28 cellular contexts compared by ENCODE assay signal in genomic region chr5:58677650-58678049, GRCh38.
"Had no signal": no experiment of that assay in that cellular context is flagged by ENCODE, and none has a peak within 500 bp of the region (broad histone marks: within the 10 kb centered on the region; RNA-seq: fewer than 3 reads in every experiment).

No MANE protein-coding gene starts in this region.

- H3K27ac Mint-ChIP-seq: natural killer cell; nephron; neural progenitor cell; progenitor cell of endocrine pancreas; stimulated activated effector memory CD8-positive, alpha-beta T cell treated with anti-CD3 and anti-CD28 coated beads, Interleukin-12 subunit alpha, Interleukin-12 subunit beta, amount 100 ng/mL, for 72 hours; stimulated activated naive B cell treated with anti-CD40 and anti-IgM and Interleukin-4, amounts not matched to agents 10 μg/mL and 1 μg/mL and 100 μg/mL, for 72 hours; stimulated activated naive CD8-positive, alpha-beta T cell treated with anti-CD3 and anti-CD28 coated beads, Interleukin-15, Interleukin-2, amounts not matched to agents 100 ng/mL and 50 ng/mL, for 24 hours had no signal

- H3K36me3 ChIP-seq: neural progenitor cell, ovary, right lobe of liver, sigmoid colon, stomach, thoracic aorta, thyroid gland, tibial nerve, upper lobe of right lung, uterus had no signal

- H3K9me3 Mint-ChIP-seq: nephron; neural progenitor cell; stimulated activated effector memory CD8-positive, alpha-beta T cell treated with anti-CD3 and anti-CD28 coated beads, Interleukin-12 subunit alpha, Interleukin-12 subunit beta, amount 100 ng/mL, for 72 hours; stimulated activated naive B cell treated with anti-CD40 and anti-IgM and Interleukin-4, amounts not matched to agents 10 μg/mL and 1 μg/mL and 100 μg/mL, for 72 hours; stimulated activated naive CD8-positive, alpha-beta T cell treated with anti-CD3 and anti-CD28 coated beads, Interleukin-15, Interleukin-2, amounts not matched to agents 100 ng/mL and 50 ng/mL, for 24 hours had no signal

- DNase-seq: natural killer cell; occipital lobe; ovary; posterior cingulate gyrus; psoas muscle; right cardiac atrium; right lobe of liver; sigmoid colon; small intestine; stimulated activated CD4-positive, alpha-beta T cell treated with anti-CD3 and anti-CD28 coated beads, Interleukin-15, amount 100 ng/mL, for 24 hours; stimulated activated CD4-positive, alpha-beta T cell treated with anti-CD3 and anti-CD28 coated beads, Interleukin-2, amount 100 ng/mL, for 24 hours; stimulated activated CD4-positive, alpha-beta T cell treated with anti-CD3 and anti-CD28 coated beads, Interleukin-2, amount 100 ng/mL, for 48 hours; stimulated activated CD4-positive, alpha-beta T cell treated with anti-CD3 and anti-CD28 coated beads, Interleukin-4, amount 100 ng/mL, for 24 hours; stimulated activated naive B cell treated with anti-CD40 and anti-IgM and Interleukin-4, amounts not matched to agents 10 μg/mL and 1 μg/mL and 100 μg/mL, for 72 hours; stimulated activated naive CD4-positive, alpha-beta T cell treated with Interleukin-2 at 50 U/mL for 16 hours; stomach; thyroid gland; trophoblast cell; upper lobe of right lung; uterus had no signal

- H3K4me1 Mint-ChIP-seq: natural killer cell; nephron; neural progenitor cell; stimulated activated effector memory CD8-positive, alpha-beta T cell treated with anti-CD3 and anti-CD28 coated beads, Interleukin-12 subunit alpha, Interleukin-12 subunit beta, amount 100 ng/mL, for 72 hours had no signal

- H3K4me3 Mint-ChIP-seq: natural killer cell; nephron; neural progenitor cell; stimulated activated effector memory CD8-positive, alpha-beta T cell treated with anti-CD3 and anti-CD28 coated beads, Interleukin-12 subunit alpha, Interleukin-12 subunit beta, amount 100 ng/mL, for 72 hours; stimulated activated naive B cell treated with anti-CD40 and anti-IgM and Interleukin-4, amounts not matched to agents 10 μg/mL and 1 μg/mL and 100 μg/mL, for 72 hours; stimulated activated naive CD8-positive, alpha-beta T cell treated with anti-CD3 and anti-CD28 coated beads, Interleukin-15, Interleukin-2, amounts not matched to agents 100 ng/mL and 50 ng/mL, for 24 hours had no signal

- H3K36me3 Mint-ChIP-seq: natural killer cell; neural progenitor cell; stimulated activated effector memory CD8-positive, alpha-beta T cell treated with anti-CD3 and anti-CD28 coated beads, Interleukin-12 subunit alpha, Interleukin-12 subunit beta, amount 100 ng/mL, for 72 hours; stimulated activated naive B cell treated with anti-CD40 and anti-IgM and Interleukin-4, amounts not matched to agents 10 μg/mL and 1 μg/mL and 100 μg/mL, for 72 hours had no signal

- H3K4me3 ChIP-seq: neural progenitor cell, ovary, psoas muscle, right lobe of liver, sigmoid colon, stomach, thoracic aorta, thyroid gland, tibial nerve, upper lobe of right lung, uterus had no signal

- H3K27me3 Mint-ChIP-seq: progenitor cell of endocrine pancreas; stimulated activated naive B cell treated with anti-CD40 and anti-IgM and Interleukin-4, amounts not matched to agents 10 μg/mL and 1 μg/mL and 100 μg/mL, for 72 hours; stimulated activated naive CD8-positive, alpha-beta T cell treated with anti-CD3 and anti-CD28 coated beads, Interleukin-15, Interleukin-2, amounts not matched to agents 100 ng/mL and 50 ng/mL, for 24 hours had no signal

- H3K4me1 ChIP-seq: neural progenitor cell, parathyroid adenoma, psoas muscle, right lobe of liver, sigmoid colon, stomach, thyroid gland, tibial nerve, upper lobe of right lung, uterus had no signal

- H3K27me3 ChIP-seq: neural progenitor cell, ovary, right lobe of liver, sigmoid colon, stomach, thyroid gland, tibial nerve, upper lobe of right lung, uterus had no signal

- ATAC-seq: natural killer cell; psoas muscle; right cardiac atrium; right lobe of liver; stimulated activated effector memory CD8-positive, alpha-beta T cell treated with anti-CD3 and anti-CD28 coated beads, Interleukin-12 subunit alpha, Interleukin-12 subunit beta, amount 100 ng/mL, for 72 hours; stimulated activated naive B cell treated with anti-CD40 and anti-IgM and Interleukin-4, amounts not matched to agents 10 μg/mL and 1 μg/mL and 100 μg/mL, for 72 hours; upper lobe of right lung had no signal

- H3K27ac ChIP-seq: neural progenitor cell, ovary, parathyroid adenoma, psoas muscle, right lobe of liver, sigmoid colon, stomach, thoracic aorta, thyroid gland, tibial nerve, upper lobe of right lung, uterus had no signal

- H3K9me3 ChIP-seq: ovary, psoas muscle, right lobe of liver, sigmoid colon, stomach, thoracic aorta, thyroid gland, tibial nerve, upper lobe of right lung, uterus had no signal
